Comparison of ENCODE assay signal across 8 cellular contexts in the genomic region with DNA sequence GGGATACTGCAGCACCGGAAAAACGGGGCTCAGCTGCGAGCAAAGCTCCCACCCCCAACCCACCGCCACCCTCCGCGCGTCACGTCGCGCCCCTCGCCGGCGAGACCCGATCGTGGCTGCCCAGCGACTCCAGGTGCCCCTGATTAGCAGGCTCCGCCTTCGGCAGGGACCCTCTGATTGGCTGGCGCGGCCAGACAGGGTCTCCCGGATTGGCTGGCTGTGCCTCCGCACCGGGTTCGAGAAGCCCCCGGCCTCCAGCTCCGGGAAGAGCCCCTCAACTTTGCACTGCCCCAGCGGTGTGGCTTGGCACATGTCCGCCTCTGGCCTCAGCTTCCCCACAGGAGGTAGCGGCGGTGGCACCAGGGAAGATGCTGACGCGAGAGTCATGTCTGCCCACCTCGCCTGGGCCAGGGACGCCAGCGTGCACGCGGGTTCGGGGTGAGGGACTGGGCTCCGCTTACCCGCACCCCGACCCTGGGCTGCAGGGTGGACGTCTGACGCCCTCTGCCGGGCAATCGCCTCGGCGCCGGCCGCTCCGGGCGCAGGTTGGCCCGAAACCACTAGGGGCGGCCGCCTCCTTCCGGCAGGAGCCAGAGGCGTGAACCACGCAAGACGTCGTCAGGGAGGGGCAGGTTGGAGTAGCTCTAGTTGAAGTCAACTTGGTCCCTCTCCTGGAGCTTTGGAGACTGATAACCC. TPM values are rescaled to one million over a fixed set of nuclear protein-coding genes. Genes with fewer than 3 reads are reported as not detected.
DNase-seq lines count a peak whose midpoint lies in the region; ATAC-seq and TF ChIP-seq lines count a peak whose summit lies in the region.

No MANE protein-coding gene starts in this region.

- no peaks in the 10 kb centered on the region for H3K9me3 ChIP-seq in left lung

- H3K36me3 ChIP-seq in left lung, result peaks cover 0 to 28% of the 10 kb centered on the region in 2 donors

- intact Hi-C loops in left lung (cut with DNase I), result loop anchor here in 1 of 2 donors (10.0 kb wide), 1 partner anchor 91 kb away; the partner anchor contains the start of gene PSMD9

- TF ChIP-seq CTCF in AG09309 (IDR thresholded peaks at IDR 0.05; ENCODE audit: control insufficient read depth, insufficient read depth, low read depth, low read length, missing control alignments), result peak; percentile 99
- TF ChIP-seq CTCF in left lung (IDR thresholded peaks at IDR 0.05), result peak; percentile 99 to 100

- DNase-seq in AG09309 (ENCODE audit: low read depth) (no peak), NCI-H510A treated with DMSO at 0.1 percent for 48 hours (lab: John Stamatoyannopoulos, UW) (peak; percentile 86), left lung (peak; percentile 94 to 99)
- DNase-seq in activated CD4-positive, alpha-beta T cell treated with anti-CD3 and anti-CD28 coated beads for 4 hours, result peak; percentile 93 to 94
- DNase-seq in stimulated activated CD4-positive, alpha-beta T cell treated with anti-CD3 and anti-CD28 coated beads, Interleukin-4, amount 100 ng/mL, for 1 hour, result peak; percentile 96

- no peaks in the 10 kb centered on the region for H3K27me3 ChIP-seq in left lung

- H3K27ac ChIP-seq in cingulate gyrus (ENCODE audit: low read depth, low read length) (peak overlapping the region; percentile 81), left lung (peak overlapping the region; percentile 82 to 100)

- peak; percentile 46 for ATAC-seq in GM18907 (IDR thresholded peaks at IDR 0.05; ENCODE audit: unreplicated experiment)
- ATAC-seq in HG03139 (IDR thresholded peaks at IDR 0.05; ENCODE audit: unreplicated experiment), result peak; percentile 35
- ATAC-seq in left lung, result peak; percentile 82

- H3K4me3 ChIP-seq in AG09309 (ENCODE audit: control insufficient read depth, low read depth, low read length), result peak overlapping the region; percentile 57
- peak overlapping the region; percentile 46 to 69 for H3K4me3 ChIP-seq in left lung

- peaks cover 40 to 99% of the 10 kb centered on the region in 2 donors for H3K4me1 ChIP-seq in left lung

RNA-seq across cellular contexts. Expression of gene RHOF, which starts 0.5 kb away (rescaled TPM):
- 10 to 100 TPM; 37.6 to 48.3 TPM for total RNA-seq in left lung

RNA-seq across cellular contexts. Expression of gene SETD1B, which starts 9.8 kb away (rescaled TPM):
- total RNA-seq in left lung, result 10 to 100 TPM; 18.9 to 23.4 TPM
